In the genomic region with DNA sequence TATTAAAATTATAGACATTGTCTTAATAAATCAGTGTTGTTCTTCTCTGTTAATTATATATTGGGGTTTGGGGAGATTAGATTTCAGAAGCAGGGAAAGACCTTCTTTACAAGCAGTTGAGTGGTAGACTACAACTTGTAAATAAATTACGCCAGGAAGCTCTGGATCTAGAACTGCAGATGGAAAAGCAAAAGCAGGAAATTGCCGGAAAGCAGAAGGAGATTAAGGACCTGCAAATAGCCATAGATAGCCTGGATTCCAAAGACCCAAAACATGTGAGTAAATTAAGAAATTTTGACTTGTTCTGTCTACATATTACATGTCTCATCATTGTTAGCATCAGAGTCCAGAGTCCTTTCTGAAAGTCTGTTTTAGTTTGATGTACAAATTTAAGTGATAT, we compare ENCODE assay signal across 17 cellular contexts.
"Had no signal": no experiment of that assay in that cellular context is flagged by ENCODE, and none has a peak within 500 bp of the region (broad histone marks: within the 10 kb centered on the region; RNA-seq: fewer than 3 reads in every experiment).

No MANE protein-coding gene starts in this region.

- H3K4me3 ChIP-seq: colonic mucosa, dorsolateral prefrontal cortex, heart right ventricle, mucosa of descending colon had no signal

- FAIRE-seq: frontal cortex, islet of Langerhans had no signal

- ATAC-seq: esophagus mucosa, heart right ventricle, mucosa of descending colon, natural killer cell, sciatic nerve had no signal

- DNase-seq: colonic mucosa; dorsolateral prefrontal cortex; effector CD8-positive, alpha-beta T cell; heart right ventricle; hypothalamus; kidney glomerular epithelial cell; mucosa of descending colon; natural killer cell; posterior cingulate gyrus; stimulated activated CD4-positive, alpha-beta T cell treated with anti-CD3 and anti-CD28 coated beads, Interleukin-2, amount 100 ng/mL, for 24 hours; stimulated activated naive CD4-positive, alpha-beta T cell treated with Interleukin-2 at 50 U/mL for 16 hours; trophoblast cell had no signal

- H3K36me3 ChIP-seq: colonic mucosa had no signal

- H3K4me3 Mint-ChIP-seq: natural killer cell, neural crest cell had no signal

- H3K9me3 ChIP-seq: colonic mucosa, heart right ventricle, mucosa of descending colon had no signal

- H3K27me3 ChIP-seq: colonic mucosa, dorsolateral prefrontal cortex, heart right ventricle had no signal

- H3K27ac ChIP-seq: colonic mucosa, heart right ventricle had no signal

- H3K36me3 Mint-ChIP-seq: natural killer cell had no signal
